ENCODE assay signal across 8 cellular contexts in the genomic region with DNA sequence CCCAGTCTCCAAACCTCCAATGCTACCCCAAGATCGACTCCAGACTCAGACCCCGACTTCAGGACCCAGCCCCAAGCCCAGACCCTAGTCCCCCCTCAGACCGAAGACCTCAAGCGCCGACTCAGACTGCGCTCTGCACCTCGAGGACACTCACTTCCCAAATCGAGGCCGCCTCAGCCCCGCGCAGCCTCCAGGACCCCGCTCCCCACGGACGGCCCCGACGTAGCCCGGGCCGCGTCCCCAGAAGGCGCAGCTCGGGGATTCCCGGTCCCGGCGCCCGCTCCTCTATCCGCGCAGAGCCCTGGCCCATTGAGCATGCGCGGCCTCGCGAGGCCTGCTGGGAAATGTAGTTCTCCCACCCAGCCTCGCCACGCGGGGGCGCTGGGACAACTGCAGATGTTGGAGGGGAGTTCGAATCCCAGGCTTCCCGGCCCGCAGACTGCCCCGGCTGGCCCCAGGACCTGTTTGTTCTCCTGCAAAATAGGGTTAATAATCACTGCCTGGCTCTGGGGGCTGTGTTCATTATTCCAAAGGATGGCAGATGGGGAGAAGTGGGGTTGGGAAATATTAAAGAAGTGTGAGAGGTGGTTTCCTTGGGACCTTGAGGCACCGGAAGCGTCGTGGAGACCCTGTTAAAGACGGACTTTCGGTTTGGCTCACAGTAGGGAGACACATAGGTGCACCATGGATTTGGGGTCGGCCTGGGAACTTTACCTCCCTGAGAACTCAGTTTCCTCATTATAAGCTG. TPM values are rescaled to one million over a fixed set of nuclear protein-coding genes. Genes with fewer than 3 reads are reported as not detected.
A peak's percentile ranks its signal among the peaks of the same experiment; 100 is the strongest.
DNase-seq lines count a peak whose midpoint lies in the region; ATAC-seq and TF ChIP-seq lines count a peak whose summit lies in the region.

A gene with protein sequence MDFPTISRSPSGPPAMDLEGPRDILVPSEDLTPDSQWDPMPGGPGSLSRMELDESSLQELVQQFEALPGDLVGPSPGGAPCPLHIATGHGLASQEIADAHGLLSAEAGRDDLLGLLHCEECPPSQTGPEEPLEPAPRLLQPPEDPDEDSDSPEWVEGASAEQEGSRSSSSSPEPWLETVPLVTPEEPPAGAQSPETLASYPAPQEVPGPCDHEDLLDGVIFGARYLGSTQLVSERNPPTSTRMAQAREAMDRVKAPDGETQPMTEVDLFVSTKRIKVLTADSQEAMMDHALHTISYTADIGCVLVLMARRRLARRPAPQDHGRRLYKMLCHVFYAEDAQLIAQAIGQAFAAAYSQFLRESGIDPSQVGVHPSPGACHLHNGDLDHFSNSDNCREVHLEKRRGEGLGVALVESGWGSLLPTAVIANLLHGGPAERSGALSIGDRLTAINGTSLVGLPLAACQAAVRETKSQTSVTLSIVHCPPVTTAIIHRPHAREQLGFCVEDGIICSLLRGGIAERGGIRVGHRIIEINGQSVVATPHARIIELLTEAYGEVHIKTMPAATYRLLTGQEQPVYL (minus strand): TSS at position 311 of the 748 bp plus-strand sequence. CDS start 1,428 bp downstream, outside the sequence.

- H3K79me2 ChIP-seq in Karpas-422 (ENCODE audit: low read length): peaks cover 25% of the 10 kb centered on the region

- peak within 1 kb of the TSS; percentile 81 for H3K27ac ChIP-seq in Karpas-422 (ENCODE audit: low read length)
- H3K27ac ChIP-seq in Peyer's patch: peak within 1 kb of the TSS; percentile 94 to 100 (median 96)
- H3K27ac ChIP-seq in naive thymus-derived CD4-positive, alpha-beta T cell (ENCODE audit: low read depth, low read length): peak within 1 kb of the TSS; percentile 100

- no peaks in the 10 kb centered on the region for H4K20me1 ChIP-seq in Karpas-422 (ENCODE audit: insufficient read depth, low read depth, low read length)

- TF ChIP-seq POLR2A in Peyer's patch (IDR thresholded peaks at IDR 0.05): peak; percentile 74 to 78

- TF ChIP-seq CTCF in Peyer's patch (IDR thresholded peaks at IDR 0.05): peak; percentile 71 to 91 (median 74)

- H3K9me2 ChIP-seq in Karpas-422 (replicated peaks; ENCODE audit: insufficient read depth, low read length): no peaks in the 10 kb centered on the region

- H3K27me3 ChIP-seq in Karpas-422 (ENCODE audit: low read length): no peaks in the 10 kb centered on the region
- H3K27me3 ChIP-seq in Peyer's patch: no peaks in the 10 kb centered on the region
- H3K27me3 ChIP-seq in naive thymus-derived CD4-positive, alpha-beta T cell (ENCODE audit: control insufficient read depth in 2 of 2, insufficient read depth in 2 of 2, low read length in 2 of 2): no peaks in the 10 kb centered on the region

- H3K4me1 ChIP-seq in Karpas-422 (ENCODE audit: low read length) (peaks cover 16% of the 10 kb centered on the region), Peyer's patch (peaks cover 0 to 37% (median 25%) of the 10 kb centered on the region in 4 donors)
- H3K4me1 ChIP-seq in naive thymus-derived CD4-positive, alpha-beta T cell (ENCODE audit: control insufficient read depth in 2 of 2, insufficient read depth in 2 of 2, low read length in 2 of 2): peaks cover 19 to 41% of the 10 kb centered on the region in 2 donors

- peak within 1 kb of the TSS; percentile 98 for H2AFZ ChIP-seq in Karpas-422 (ENCODE audit: low read length)

- H3K9me3 Mint-ChIP-seq in naive thymus-derived CD4-positive, alpha-beta T cell: peaks cover 0 to 8% (median 0%) of the 10 kb centered on the region in 11 donors
- no peaks in the 10 kb centered on the region for H3K9me3 Mint-ChIP-seq in stimulated activated memory B cell treated with anti-CD40 and anti-IgM and Interleukin-4, amounts not matched to agents 10 μg/mL and 1 μg/mL and 100 μg/mL, for 72 hours

- peaks cover 0 to 5% (median 0%) of the 10 kb centered on the region in 5 donors for H3K27me3 Mint-ChIP-seq in naive thymus-derived CD4-positive, alpha-beta T cell
- H3K27me3 Mint-ChIP-seq in stimulated activated memory B cell treated with anti-CD40 and anti-IgM and Interleukin-4, amounts not matched to agents 10 μg/mL and 1 μg/mL and 100 μg/mL, for 72 hours: no peaks in the 10 kb centered on the region

- POLR2A ChIA-PET in naive thymus-derived CD4-positive, alpha-beta T cell (lab: Charles Lee): interaction anchor here (0.6 to 3.0 kb wide), 26 partner anchors 10 to 541 kb away, joined by 3 to 43 read pairs (median 5); partner anchors contain the start of genes EEF2, HMG20B and PIP5K1C

- peak within 1 kb of the TSS; percentile 99 to 100 (median 100) for H3K27ac Mint-ChIP-seq in naive thymus-derived CD4-positive, alpha-beta T cell
- peak within 1 kb of the TSS; percentile 98 for H3K27ac Mint-ChIP-seq in stimulated activated memory B cell treated with anti-CD40 and anti-IgM and Interleukin-4, amounts not matched to agents 10 μg/mL and 1 μg/mL and 100 μg/mL, for 72 hours

- ATAC-seq in GM21576 (IDR thresholded peaks at IDR 0.05; ENCODE audit: unreplicated experiment): peak; percentile 43
- ATAC-seq in naive thymus-derived CD4-positive, alpha-beta T cell: peak; percentile 61
- peak; percentile 78 for ATAC-seq in stimulated activated memory B cell treated with anti-CD40 and anti-IgM and Interleukin-4, amounts not matched to agents 10 μg/mL and 1 μg/mL and 100 μg/mL, for 72 hours

- intact Hi-C loops in naive thymus-derived CD4-positive, alpha-beta T cell (cut with micrococcal nuclease): loop anchor here (1.0 to 10.0 kb wide), 24 partner anchors 40 to 1206 kb away; partner anchors contain the start of genes ANKRD24 (in 2 of the 2), FZR1 (in 2 of the 2), HMG20B (in 2 of the 2) and NCLN (in 2 of the 2)

- DNase-seq in Caki2 (ENCODE audit: low read depth): peak; percentile 76
- peak; percentile 96 for DNase-seq in Karpas-422
- peak; percentile 92 to 97 (median 97) for DNase-seq in Peyer's patch
- DNase-seq in activated T-helper 1 cell treated with Interleukin-2 at 50 U/mL for 16 hours (ENCODE audit: low read depth): peak; percentile 92
- DNase-seq in fibroblast of gingiva (ENCODE audit: low read depth): peak; percentile 80
- DNase-seq in naive thymus-derived CD4-positive, alpha-beta T cell: peak; percentile 88 to 99 (median 92)

- peaks cover 23 to 63% (median 39%) of the 10 kb centered on the region in 7 donors for H3K4me1 Mint-ChIP-seq in naive thymus-derived CD4-positive, alpha-beta T cell
- peaks cover 46% of the 10 kb centered on the region for H3K4me1 Mint-ChIP-seq in stimulated activated memory B cell treated with anti-CD40 and anti-IgM and Interleukin-4, amounts not matched to agents 10 μg/mL and 1 μg/mL and 100 μg/mL, for 72 hours

- peak within 1 kb of the TSS; percentile 81 for H3K4me2 ChIP-seq in Karpas-422 (ENCODE audit: low read depth, low read length, poor library complexity, severe bottlenecking)

- peak within 1 kb of the TSS; percentile 94 for H3K4me3 ChIP-seq in Karpas-422 (ENCODE audit: low read length)
- H3K4me3 ChIP-seq in Peyer's patch: peak within 1 kb of the TSS; percentile 72 to 93 (median 90)
- peak within 1 kb of the TSS; percentile 96 for H3K4me3 ChIP-seq in naive thymus-derived CD4-positive, alpha-beta T cell (ENCODE audit: low read length)

- peak within 1 kb of the TSS; percentile 84 for H3K9ac ChIP-seq in Karpas-422 (ENCODE audit: low read length)

- CTCF ChIA-PET in naive thymus-derived CD4-positive, alpha-beta T cell (lab: Charles Lee): interaction anchor here (0.9 to 3.2 kb wide), 11 partner anchors 12 to 640 kb away, joined by 3 to 20 read pairs (median 4); partner anchors contain the start of gene EEF2

- H3K36me3 Mint-ChIP-seq in naive thymus-derived CD4-positive, alpha-beta T cell: peaks cover 0 to 8% (median 4%) of the 10 kb centered on the region in 5 donors
- peaks cover 11% of the 10 kb centered on the region for H3K36me3 Mint-ChIP-seq in stimulated activated memory B cell treated with anti-CD40 and anti-IgM and Interleukin-4, amounts not matched to agents 10 μg/mL and 1 μg/mL and 100 μg/mL, for 72 hours

- peak within 1 kb of the TSS; percentile 93 to 99 (median 98) for H3K4me3 Mint-ChIP-seq in naive thymus-derived CD4-positive, alpha-beta T cell
- peak within 1 kb of the TSS; percentile 98 for H3K4me3 Mint-ChIP-seq in stimulated activated memory B cell treated with anti-CD40 and anti-IgM and Interleukin-4, amounts not matched to agents 10 μg/mL and 1 μg/mL and 100 μg/mL, for 72 hours

- in situ Hi-C loops in Caki2 (cut with HindIII; ENCODE audit: low pct_unique_long_range_greater_than_20kb, low sequenced_read_pairs): no loop called here

- H3K36me3 ChIP-seq in Karpas-422 (ENCODE audit: insufficient read depth, low read length): no peaks in the 10 kb centered on the region
- H3K36me3 ChIP-seq in Peyer's patch: peaks cover 0 to 48% (median 0%) of the 10 kb centered on the region in 3 donors
- H3K36me3 ChIP-seq in naive thymus-derived CD4-positive, alpha-beta T cell (ENCODE audit: control insufficient read depth in 2 of 3, insufficient read depth in 3 of 3, low read length in 3 of 3): peaks cover 0 to 30% (median 4%) of the 10 kb centered on the region in 3 experiments

- H3K9me3 ChIP-seq in Karpas-422 (ENCODE audit: low read length): no peaks in the 10 kb centered on the region
- H3K9me3 ChIP-seq in Peyer's patch: no peaks in the 10 kb centered on the region
- no peaks in the 10 kb centered on the region for H3K9me3 ChIP-seq in naive thymus-derived CD4-positive, alpha-beta T cell (ENCODE audit: control insufficient read depth in 2 of 3, low read length in 3 of 3)

RNA-seq across cellular contexts. Expression of the gene that starts here (rescaled TPM):
- total RNA-seq in Caki2 (2014; rRNA removed; shearing (Covaris generic); ENCODE audit: low replicate concordance): 26.1 and 29.0 TPM in 2 replicates
- total RNA-seq in Karpas-422 (2014; rRNA removed; shearing (Covaris generic); ENCODE audit: low replicate concordance): 14.7 and 55.0 TPM in 2 replicates
- 10 to 100 TPM; 28.5 to 48.1 (median 41.8) TPM for total RNA-seq in Peyer's patch
- 10 to 100 TPM; 55.1 to 77.3 (median 67.1) TPM for total RNA-seq in naive thymus-derived CD4-positive, alpha-beta T cell
- polyA plus RNA-seq in naive thymus-derived CD4-positive, alpha-beta T cell: 10 to 100 TPM; 30.7 to 33.6 TPM

Comparison
In these comparisons a context has a peak if more than half of its experiments do, and no peak if none do; other contexts are left out.
1. Peak in every context shown above with its lines: DNase-seq, ATAC-seq, H3K4me3 ChIP-seq and H3K27ac ChIP-seq.